ENCODE assay signal across 8 cellular contexts in genomic region chr11:88016392-88017020, GRCh38.
DNase-seq lines count a peak whose midpoint lies in the region; TF ChIP-seq lines count a peak whose summit lies in the region.

No MANE protein-coding gene starts in this region.

- H3K4me1 ChIP-seq in GM23248 (ENCODE audit: insufficient read depth) (no peaks in the 10 kb centered on the region), Peyer's patch (no peaks in the 10 kb centered on the region)

- H3K9me3 ChIP-seq in GM23248 (ENCODE audit: low read depth) (no peaks in the 10 kb centered on the region), Peyer's patch (no peaks in the 10 kb centered on the region)

- H3K79me2 ChIP-seq in GM23248 (ENCODE audit: insufficient read depth) = no peaks in the 10 kb centered on the region

- DNase-seq in G401 (ENCODE audit: low spot score) = peak; percentile 36
- peak; percentile 84 for DNase-seq in GM23248
- DNase-seq in Kasumi-1 (lab: John Stamatoyannopoulos, UW) = peak; percentile 53 to 77
- peak in 2 of 3 donors; percentile 59 to 85 for DNase-seq in Peyer's patch
- peak; percentile 37 for DNase-seq in activated T-helper 2 cell treated with anti-CD3 and anti-CD28 coated beads, Interferon-gamma antibody, Interleukin-2, Interleukin-4, amounts not matched to agents 10 μg/mL and 5 μg/mL and 100 μg/mL, durations not matched to agents 14 hours and 24 hours and 36 hours (ENCODE audit: low spot score)
- DNase-seq in glomerular visceral epithelial cell (ENCODE audit: extremely low spot score) = peak; percentile 78
- peak; percentile 50 for DNase-seq in progenitor cell of endocrine pancreas (ENCODE audit: low spot score, unreplicated experiment)
- no peak for DNase-seq in mesenteric fat pad (ENCODE audit: low spot score)

- H3K4me3 ChIP-seq in GM23248 (no peak overlapping the region), Peyer's patch (no peak overlapping the region)

- no peaks in the 10 kb centered on the region for H4K20me1 ChIP-seq in GM23248 (ENCODE audit: insufficient read depth)

- no peaks in the 10 kb centered on the region for H3K27me3 Mint-ChIP-seq in activated T-helper 2 cell treated with anti-CD3 and anti-CD28 coated beads, Interferon-gamma antibody, Interleukin-2, Interleukin-4, amounts not matched to agents 10 μg/mL and 5 μg/mL and 100 μg/mL, durations not matched to agents 14 hours and 24 hours and 36 hours (ENCODE audit: low read depth)
- H3K27me3 Mint-ChIP-seq in progenitor cell of endocrine pancreas = no peaks in the 10 kb centered on the region

- no peak overlapping the region for H3K27ac Mint-ChIP-seq in activated T-helper 2 cell treated with anti-CD3 and anti-CD28 coated beads, Interferon-gamma antibody, Interleukin-2, Interleukin-4, amounts not matched to agents 10 μg/mL and 5 μg/mL and 100 μg/mL, durations not matched to agents 14 hours and 24 hours and 36 hours
- H3K27ac Mint-ChIP-seq in progenitor cell of endocrine pancreas = no peak overlapping the region

- 28 to 36% methylated on average over 2 of the region's 2 CpGs for WGBS in GM23248 (ENCODE audit: low coverage in 1 of 2, low lambda C conversion rate in 2 of 2, missing lambda C conversion rate in 2 of 2), 2 experiments

- no peak overlapping the region for H2AFZ ChIP-seq in GM23248

- no peak for TF ChIP-seq POLR2A in Peyer's patch (IDR thresholded peaks at IDR 0.05)

- intact Hi-C loops in activated T-helper 2 cell treated with anti-CD3 and anti-CD28 coated beads, Interferon-gamma antibody, Interleukin-2, Interleukin-4, amounts not matched to agents 10 μg/mL and 5 μg/mL and 100 μg/mL, durations not matched to agents 14 hours and 24 hours and 36 hours (cut with micrococcal nuclease) = loop anchor here (1.0 kb wide), 1 partner anchor 528 kb away; no protein-coding TSS in a partner anchor

- H3K36me3 ChIP-seq in GM23248 (ENCODE audit: low read depth) = no peaks in the 10 kb centered on the region
- H3K36me3 ChIP-seq in Peyer's patch = no peaks in the 10 kb centered on the region

- H3F3A ChIP-seq in GM23248 (ENCODE audit: insufficient read depth) = peaks cover 7% of the 10 kb centered on the region; the same call in 1 of the 2 replicates

- no peaks in the 10 kb centered on the region for H3K36me3 Mint-ChIP-seq in activated T-helper 2 cell treated with anti-CD3 and anti-CD28 coated beads, Interferon-gamma antibody, Interleukin-2, Interleukin-4, amounts not matched to agents 10 μg/mL and 5 μg/mL and 100 μg/mL, durations not matched to agents 14 hours and 24 hours and 36 hours (ENCODE audit: low read depth)
- H3K36me3 Mint-ChIP-seq in progenitor cell of endocrine pancreas (ENCODE audit: insufficient read depth) = no peaks in the 10 kb centered on the region

- H3K9me2 ChIP-seq in GM23248 (ENCODE audit: insufficient read depth) = no peaks in the 10 kb centered on the region

- no peaks in the 10 kb centered on the region for H3K4me1 Mint-ChIP-seq in activated T-helper 2 cell treated with anti-CD3 and anti-CD28 coated beads, Interferon-gamma antibody, Interleukin-2, Interleukin-4, amounts not matched to agents 10 μg/mL and 5 μg/mL and 100 μg/mL, durations not matched to agents 14 hours and 24 hours and 36 hours (ENCODE audit: low read depth)
- H3K4me1 Mint-ChIP-seq in progenitor cell of endocrine pancreas (ENCODE audit: low read depth) = peaks cover 17% of the 10 kb centered on the region

- no peaks in the 10 kb centered on the region for H3K9me3 Mint-ChIP-seq in activated T-helper 2 cell treated with anti-CD3 and anti-CD28 coated beads, Interferon-gamma antibody, Interleukin-2, Interleukin-4, amounts not matched to agents 10 μg/mL and 5 μg/mL and 100 μg/mL, durations not matched to agents 14 hours and 24 hours and 36 hours
- no peaks in the 10 kb centered on the region for H3K9me3 Mint-ChIP-seq in progenitor cell of endocrine pancreas (ENCODE audit: low read depth)

- in situ Hi-C loops in G401 (cut with HindIII; ENCODE audit: low sequenced_read_pairs) = no loop called here
- in situ Hi-C loops in GM23248 (cut with MboI) = loop anchor here (25.0 kb wide), 2 partner anchors 521 to 554 kb away; no protein-coding TSS in a partner anchor

- no peak overlapping the region for H3K4me3 Mint-ChIP-seq in activated T-helper 2 cell treated with anti-CD3 and anti-CD28 coated beads, Interferon-gamma antibody, Interleukin-2, Interleukin-4, amounts not matched to agents 10 μg/mL and 5 μg/mL and 100 μg/mL, durations not matched to agents 14 hours and 24 hours and 36 hours (ENCODE audit: low read depth)
- H3K4me3 Mint-ChIP-seq in progenitor cell of endocrine pancreas (ENCODE audit: low read depth) = no peak overlapping the region

- H3K4me2 ChIP-seq in GM23248 (ENCODE audit: unreplicated experiment) = no peak overlapping the region

- H3K27ac ChIP-seq in GM23248 (no peak overlapping the region), Peyer's patch (no peak overlapping the region)

- H3K27me3 ChIP-seq in GM23248 (replicated peaks; ENCODE audit: insufficient read depth) = no peaks in the 10 kb centered on the region
- H3K27me3 ChIP-seq in Peyer's patch = no peaks in the 10 kb centered on the region

- H3K9ac ChIP-seq in GM23248 = no peak overlapping the region

- TF ChIP-seq CTCF in Peyer's patch (IDR thresholded peaks at IDR 0.05) = peak; percentile 22 to 83 (median 70)
- TF ChIP-seq CTCF in progenitor cell of endocrine pancreas (IDR thresholded peaks at IDR 0.05; ENCODE audit: unreplicated experiment) = peak; percentile 83
